ENCODE assay signal across 9 cellular contexts in the genomic region with DNA sequence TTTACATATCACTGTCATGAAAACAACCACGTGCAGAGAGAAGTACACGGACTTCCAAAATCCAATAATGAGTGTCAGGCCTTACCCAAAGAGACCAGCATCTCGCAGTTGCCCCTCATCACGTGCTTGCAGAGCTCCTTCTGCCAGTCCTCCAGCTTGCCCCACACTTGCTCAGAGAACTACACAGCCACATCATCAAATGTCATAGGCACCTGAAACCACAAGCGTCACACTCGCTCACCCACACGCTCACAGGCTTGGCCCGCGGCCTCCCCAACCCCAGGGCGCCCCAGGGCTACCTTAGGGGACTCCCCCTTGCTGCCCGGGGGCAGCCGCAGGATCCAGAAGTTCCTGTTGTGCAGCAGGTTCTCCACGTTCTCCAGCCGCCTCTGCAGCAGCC.
A peak's percentile ranks its signal among the peaks of the same experiment; 100 is the strongest.
DNase-seq lines count a peak whose midpoint lies in the region; ATAC-seq and FAIRE-seq lines count a peak whose summit lies in the region.
"Had no signal": no experiment of that assay in that cellular context is flagged by ENCODE, and none has a peak within 500 bp of the region (broad histone marks: within the 10 kb centered on the region; RNA-seq: fewer than 3 reads in every experiment).

No MANE protein-coding gene starts in this region.

- DNase-seq in GM19239 (ENCODE audit: insufficient read length, low spot score) (no peak), COR-L47 (lab: John Stamatoyannopoulos, UW) (no peak), HT-29 (ENCODE audit: low spot score) (no peak), middle frontal gyrus (ENCODE audit: extremely low spot score, low spot score) (no peak), kidney tubule cell (ENCODE audit: low spot score) (no peak)
- peak; percentile 83 for DNase-seq in activated CD8-positive, alpha-beta memory T cell treated with anti-CD3 and anti-CD28 coated beads, Interleukin-2, amount 50 U/mL, for 48 hours
- DNase-seq in stimulated activated CD8-positive, alpha-beta memory T cell treated with anti-CD3 and anti-CD28 coated beads, Interleukin-2, amount 100 ng/mL, for 48 hours (ENCODE audit: low read depth in 2 of 2) = peak; percentile 65 to 72

- peak; percentile 23 for FAIRE-seq in GM19239 (lab: Jason Lieb, UNC)

- ATAC-seq in HG03025 (IDR thresholded peaks at IDR 0.05; ENCODE audit: low FRiP score, unreplicated experiment) = peak; percentile 30
- ATAC-seq: sciatic nerve had no signal

Comparison
In these comparisons a context has a peak if more than half of its experiments do, and no peak if none do; other contexts are left out.
1. DNase-seq: peak in activated CD8-positive, alpha-beta memory T cell treated with anti-CD3 and anti-CD28 coated beads, Interleukin-2, amount 50 U/mL, for 48 hours (single experiment) and stimulated activated CD8-positive, alpha-beta memory T cell treated with anti-CD3 and anti-CD28 coated beads, Interleukin-2, amount 100 ng/mL, for 48 hours (2 of 2); none in GM19239 (single experiment), COR-L47 (single experiment), HT-29 (single experiment), middle frontal gyrus (single experiment) and kidney tubule cell (single experiment).